Comparison of ENCODE assay signal across 18 cellular contexts in the genomic region with DNA sequence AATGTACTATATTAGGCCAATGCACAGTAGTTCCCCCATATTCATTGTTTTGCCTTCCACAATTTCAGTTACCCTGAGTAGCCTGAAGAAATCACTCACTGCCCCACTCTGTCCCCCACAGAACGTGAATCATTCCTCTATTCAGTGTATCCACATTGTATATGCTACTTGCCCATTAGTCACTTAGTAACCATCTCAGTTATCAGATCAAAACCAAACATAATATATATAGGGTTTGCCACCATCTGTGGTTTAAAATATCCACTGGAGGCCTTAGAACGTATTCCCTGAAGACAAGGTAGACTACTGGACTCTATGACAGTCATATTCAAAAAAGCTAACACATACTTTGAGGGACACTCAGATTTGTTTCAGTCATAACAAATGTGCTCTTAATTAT.
DNase-seq lines count a peak whose midpoint lies in the region; ATAC-seq and TF ChIP-seq lines count a peak whose summit lies in the region.
"Had no signal": no experiment of that assay in that cellular context is flagged by ENCODE, and none has a peak within 500 bp of the region (broad histone marks: within the 10 kb centered on the region; RNA-seq: fewer than 3 reads in every experiment).

No MANE protein-coding gene starts in this region.

- 67 to 79% (median 69%) methylated on average over 2 of the region's 2 CpGs for WGBS in spleen, 5 donors

- H3K27me3 ChIP-seq in spleen (replicated peaks in 1 of 7): no peaks in the 10 kb centered on the region

- TF ChIP-seq CTCF in foreskin fibroblast (IDR thresholded peaks at IDR 0.05; ENCODE audit: low read depth, low read length) (no peak), endothelial cell (IDR thresholded peaks at IDR 0.05; ENCODE audit: unreplicated experiment) (no peak), spleen (IDR thresholded peaks at IDR 0.05 in 8 of 11, conservative IDR thresholded peaks at IDR 0.05 in 3 of 11) (no peak)

- TF ChIP-seq POLR2A in spleen (IDR thresholded peaks at IDR 0.05): no peak

- H3K27ac Mint-ChIP-seq in activated naive CD4-positive, alpha-beta T cell treated with anti-CD3 and anti-CD28 coated beads, Interleukin-2, amount 50 U/mL, for 72 hours: no peak overlapping the region
- no peak overlapping the region for H3K27ac Mint-ChIP-seq in stimulated activated effector memory CD8-positive, alpha-beta T cell treated with anti-CD3 and anti-CD28 coated beads, Interleukin-12 subunit alpha, Interleukin-12 subunit beta, amount 100 ng/mL, for 72 hours
- H3K27ac Mint-ChIP-seq in endothelial cell (ENCODE audit: unreplicated experiment): no peak overlapping the region

- peak; percentile 19 to 49 for ATAC-seq in activated naive CD4-positive, alpha-beta T cell treated with anti-CD3 and anti-CD28 coated beads, Interleukin-2, amount 50 U/mL, for 72 hours
- ATAC-seq in stimulated activated effector memory CD8-positive, alpha-beta T cell treated with anti-CD3 and anti-CD28 coated beads, Interleukin-12 subunit alpha, Interleukin-12 subunit beta, amount 100 ng/mL, for 72 hours: peak; percentile 29

- no peaks in the 10 kb centered on the region for H3K4me1 ChIP-seq in spleen
- H3K4me1 ChIP-seq: Caco-2, HAP-1, left ventricle myocardium inferior had no signal

- peaks cover 6% of the 10 kb centered on the region for H3K4me1 Mint-ChIP-seq in stimulated activated effector memory CD8-positive, alpha-beta T cell treated with anti-CD3 and anti-CD28 coated beads, Interleukin-12 subunit alpha, Interleukin-12 subunit beta, amount 100 ng/mL, for 72 hours
- peaks cover 20% of the 10 kb centered on the region for H3K4me1 Mint-ChIP-seq in endothelial cell (ENCODE audit: unreplicated experiment)

- DNase-seq in activated naive CD4-positive, alpha-beta T cell treated with anti-CD3 and anti-CD28 coated beads, Interleukin-2, amount 50 U/mL, for 72 hours (ENCODE audit: low spot score in 2 of 2): no peak
- no peak for DNase-seq in activated naive CD4-positive, alpha-beta T cell (lab: John Stamatoyannopoulos, UW)
- peak; percentile 65 for DNase-seq in amniotic stem cell (lab: John Stamatoyannopoulos, UW)
- DNase-seq in foreskin fibroblast: peak; percentile 86 to 87
- DNase-seq in stimulated activated effector memory CD8-positive, alpha-beta T cell treated with anti-CD3 and anti-CD28 coated beads, Interleukin-12 subunit alpha, Interleukin-12 subunit beta, amount 100 ng/mL, for 72 hours (ENCODE audit: low spot score in 2 of 2): no peak
- no peak for DNase-seq in NCI-H748 (lab: John Stamatoyannopoulos, UW; ENCODE audit: unreplicated experiment)
- no peak for DNase-seq in endothelial cell (ENCODE audit: low spot score)
- DNase-seq in spleen: no peak
- DNase-seq: activated CD4-positive, alpha-beta T cell treated with anti-CD3 and anti-CD28 coated beads for 4 hours; activated T-cell treated with anti-CD3 and anti-CD28 coated beads, Interleukin-2, amount 50 U/mL, for 48 hours; Caco-2; effector memory CD4-positive, alpha-beta T cell; hippocampal formation; left ventricle myocardium inferior; NCI-H2171 treated with DMSO at 0.1 percent for 48 hours; T-helper 1 cell had no signal

- H3K27ac ChIP-seq in spleen: no peak overlapping the region
- H3K27ac ChIP-seq: left ventricle myocardium inferior had no signal

- no peaks in the 10 kb centered on the region for H3K9me3 Mint-ChIP-seq in activated naive CD4-positive, alpha-beta T cell treated with anti-CD3 and anti-CD28 coated beads, Interleukin-2, amount 50 U/mL, for 72 hours
- H3K9me3 Mint-ChIP-seq in stimulated activated effector memory CD8-positive, alpha-beta T cell treated with anti-CD3 and anti-CD28 coated beads, Interleukin-12 subunit alpha, Interleukin-12 subunit beta, amount 100 ng/mL, for 72 hours: no peaks in the 10 kb centered on the region
- H3K9me3 Mint-ChIP-seq in endothelial cell (ENCODE audit: unreplicated experiment): no peaks in the 10 kb centered on the region

- no peak overlapping the region for H3K4me3 ChIP-seq in foreskin fibroblast (ENCODE audit: low read depth in 1 of 2, low read length in 2 of 2)
- no peak overlapping the region for H3K4me3 ChIP-seq in spleen
- H3K4me3 ChIP-seq: HAP-1, left ventricle myocardium inferior had no signal

- intact Hi-C loops in spleen (cut with DNase I; ENCODE audit: low total_unique reads): no loop called here

- H3K4me3 Mint-ChIP-seq in stimulated activated effector memory CD8-positive, alpha-beta T cell treated with anti-CD3 and anti-CD28 coated beads, Interleukin-12 subunit alpha, Interleukin-12 subunit beta, amount 100 ng/mL, for 72 hours: no peak overlapping the region
- no peak overlapping the region for H3K4me3 Mint-ChIP-seq in endothelial cell (ENCODE audit: unreplicated experiment)
- H3K4me3 Mint-ChIP-seq: neural crest cell had no signal

- H3K9me3 ChIP-seq in spleen: no peaks in the 10 kb centered on the region
- H3K9me3 ChIP-seq: Caco-2, HAP-1, left ventricle myocardium inferior had no signal

- H3K36me3 Mint-ChIP-seq in activated naive CD4-positive, alpha-beta T cell treated with anti-CD3 and anti-CD28 coated beads, Interleukin-2, amount 50 U/mL, for 72 hours: no peaks in the 10 kb centered on the region
- no peaks in the 10 kb centered on the region for H3K36me3 Mint-ChIP-seq in stimulated activated effector memory CD8-positive, alpha-beta T cell treated with anti-CD3 and anti-CD28 coated beads, Interleukin-12 subunit alpha, Interleukin-12 subunit beta, amount 100 ng/mL, for 72 hours
- H3K36me3 Mint-ChIP-seq in endothelial cell (ENCODE audit: low read depth, unreplicated experiment): no peaks in the 10 kb centered on the region

- no peaks in the 10 kb centered on the region for H3K36me3 ChIP-seq in spleen
- H3K36me3 ChIP-seq: HAP-1, left ventricle myocardium inferior had no signal

- H3K27me3 Mint-ChIP-seq in endothelial cell (ENCODE audit: unreplicated experiment): peaks cover 2% of the 10 kb centered on the region

Comparison
In these comparisons a context has a peak if more than half of its experiments do, and no peak if none do; other contexts are left out.
1. DNase-seq: peak in amniotic stem cell (single experiment) and foreskin fibroblast (2 of 2); none in activated naive CD4-positive, alpha-beta T cell treated with anti-CD3 and anti-CD28 coated beads, Interleukin-2, amount 50 U/mL, for 72 hours (0 of 2), activated naive CD4-positive, alpha-beta T cell (0 of 4), stimulated activated effector memory CD8-positive, alpha-beta T cell treated with anti-CD3 and anti-CD28 coated beads, Interleukin-12 subunit alpha, Interleukin-12 subunit beta, amount 100 ng/mL, for 72 hours (0 of 2), NCI-H748 (single experiment), endothelial cell (single experiment) and spleen (single experiment).